10 cellular contexts compared by ENCODE assay signal in genomic region chr4:104591505-104591904, GRCh38.
DNase-seq lines count a peak whose midpoint lies in the region; ATAC-seq lines count a peak whose summit lies in the region.
"Had no signal": no experiment of that assay in that cellular context is flagged by ENCODE, and none has a peak within 500 bp of the region (broad histone marks: within the 10 kb centered on the region; RNA-seq: fewer than 3 reads in every experiment).

No MANE protein-coding gene starts in this region.

- WGBS in HUES64 = 31% methylated on average over 2 of the region's 2 CpGs

- DNase-seq in NCI-H69 (lab: John Stamatoyannopoulos, UW) (peak; percentile 97), left ventricle myocardium superior (peak; percentile 36), NOMO-1 treated with dmso at 0.1 percent for 144 hours (lab: John Stamatoyannopoulos, UW; ENCODE audit: unreplicated experiment) (no peak), SIG-M5 (lab: John Stamatoyannopoulos, UW) (no peak), activated T-cell treated with anti-CD3 and anti-CD28 coated beads for 4 hours (no peak)
- DNase-seq: foreskin melanocyte, KBM-7 had no signal

- peak overlapping the region; percentile 68; the same call in 1 of the 2 replicates for H3K27ac ChIP-seq in HUES64 (ENCODE audit: low read depth, low read length)
- peak overlapping the region; percentile 61 for H3K27ac ChIP-seq in rectal smooth muscle tissue (ENCODE audit: low read depth, low read length)

- H3K4me3 ChIP-seq in HUES64 (ENCODE audit: low read length) = peak overlapping the region; percentile 15
- no peak overlapping the region for H3K4me3 ChIP-seq in rectal smooth muscle tissue (ENCODE audit: low read length)

- H3K4me1 ChIP-seq in HUES64 (ENCODE audit: insufficient read depth, low read length) (peaks cover 28% of the 10 kb centered on the region), rectal smooth muscle tissue (ENCODE audit: control insufficient read depth, insufficient read depth, low read length) (peaks cover 21% of the 10 kb centered on the region)

- peak; percentile 89 for ATAC-seq in left ventricle myocardium superior
- ATAC-seq in GM18520 (IDR thresholded peaks at IDR 0.05; ENCODE audit: unreplicated experiment) = no peak

- no peaks in the 10 kb centered on the region for H3K9me3 ChIP-seq in HUES64 (ENCODE audit: insufficient read depth, low read depth, low read length)

- H3K9ac ChIP-seq in HUES64 (ENCODE audit: low read depth, low read length) = 0 out of 2 replicates have a peak overlapping the region, but pooled peaks have one; percentile 1
- H3K9ac ChIP-seq in rectal smooth muscle tissue (ENCODE audit: low read length) = no peak overlapping the region

- intact Hi-C loops in left ventricle myocardium superior (cut with micrococcal nuclease) = no loop called here

- H3K36me3 ChIP-seq in HUES64 (ENCODE audit: insufficient read depth, low read length) (no peaks in the 10 kb centered on the region), rectal smooth muscle tissue (ENCODE audit: control insufficient read depth, insufficient read depth, low read length) (no peaks in the 10 kb centered on the region)

- no peaks in the 10 kb centered on the region for H3K27me3 ChIP-seq in HUES64 (ENCODE audit: insufficient read depth, low read length)
- H3K27me3 ChIP-seq in rectal smooth muscle tissue (ENCODE audit: control insufficient read depth, insufficient read depth, low read length) = no peaks in the 10 kb centered on the region

Comparison
In these comparisons a context has a peak if more than half of its experiments do, and no peak if none do; other contexts are left out.
1. DNase-seq: peak in NCI-H69 (single experiment) and left ventricle myocardium superior (single experiment); none in NOMO-1 treated with dmso at 0.1 percent for 144 hours (single experiment), SIG-M5 (single experiment) and activated T-cell treated with anti-CD3 and anti-CD28 coated beads for 4 hours (single experiment).